Comparison of ENCODE assay signal across 11 cellular contexts in genomic region chr20:14829897-14830296, GRCh38.
DNase-seq lines count a peak whose midpoint lies in the region; ATAC-seq, FAIRE-seq and TF ChIP-seq lines count a peak whose summit lies in the region.
"Had no signal": no experiment of that assay in that cellular context is flagged by ENCODE, and none has a peak within 500 bp of the region (broad histone marks: within the 10 kb centered on the region; RNA-seq: fewer than 3 reads in every experiment).

No MANE protein-coding gene starts in this region.

- H3K4me1 Mint-ChIP-seq in HFFc6 (ENCODE audit: low read depth) = no peaks in the 10 kb centered on the region
- no peaks in the 10 kb centered on the region for H3K4me1 Mint-ChIP-seq in activated CD4-positive, alpha-beta memory T cell treated with anti-CD3 and anti-CD28 coated beads, Interleukin-2, amount 10 ng/mL, durations not matched to agents 7 days and 5 days

- FAIRE-seq in bronchial epithelial cell (lab: Jason Lieb, UNC) = no peak
- FAIRE-seq: D721Med had no signal

- H3K36me3 Mint-ChIP-seq in HFFc6 (ENCODE audit: low read depth) = no peaks in the 10 kb centered on the region
- H3K36me3 Mint-ChIP-seq in activated CD4-positive, alpha-beta memory T cell treated with anti-CD3 and anti-CD28 coated beads, Interleukin-2, amount 10 ng/mL, durations not matched to agents 7 days and 5 days (ENCODE audit: low read depth) = no peaks in the 10 kb centered on the region

- CTCF ChIA-PET in activated CD4-positive, alpha-beta memory T cell treated with anti-CD3 and anti-CD28 coated beads, Interleukin-2, amount 10 ng/mL, durations not matched to agents 7 days and 5 days (lab: Charles Lee) = no interaction called here

- TF ChIP-seq CTCF in bronchial epithelial cell (IDR thresholded peaks at IDR 0.05; ENCODE audit: insufficient read depth, low read length, severe bottlenecking) = no peak
- TF ChIP-seq CTCF in HFFc6 (IDR thresholded peaks at IDR 0.05) = no peak

- H3K27ac Mint-ChIP-seq in HFFc6 = no peak overlapping the region
- no peak overlapping the region for H3K27ac Mint-ChIP-seq in activated CD4-positive, alpha-beta memory T cell treated with anti-CD3 and anti-CD28 coated beads, Interleukin-2, amount 10 ng/mL, durations not matched to agents 7 days and 5 days

- H3K4me3 ChIP-seq in bronchial epithelial cell (ENCODE audit: low read depth, low read length) = no peak overlapping the region

- ATAC-seq in GM19035 (IDR thresholded peaks at IDR 0.05; ENCODE audit: unreplicated experiment) (peak; percentile 49), HG02678 (IDR thresholded peaks at IDR 0.05; ENCODE audit: unreplicated experiment) (peak; percentile 62), HG03565 (IDR thresholded peaks at IDR 0.05; ENCODE audit: unreplicated experiment) (peak; percentile 37)

- peaks cover 32% of the 10 kb centered on the region for H3K9me3 Mint-ChIP-seq in HFFc6
- H3K9me3 Mint-ChIP-seq in activated CD4-positive, alpha-beta memory T cell treated with anti-CD3 and anti-CD28 coated beads, Interleukin-2, amount 10 ng/mL, durations not matched to agents 7 days and 5 days = peaks cover 6% of the 10 kb centered on the region

- no peaks in the 10 kb centered on the region for H3K27me3 Mint-ChIP-seq in HFFc6 (ENCODE audit: insufficient read depth)
- no peaks in the 10 kb centered on the region for H3K27me3 Mint-ChIP-seq in activated CD4-positive, alpha-beta memory T cell treated with anti-CD3 and anti-CD28 coated beads, Interleukin-2, amount 10 ng/mL, durations not matched to agents 7 days and 5 days

- DNase-seq in bronchial epithelial cell (ENCODE audit: low read depth) (peak; percentile 8), hippocampal formation (lab: John Stamatoyannopoulos, UW) (no peak), HFFc6 (no peak)
- DNase-seq in stimulated activated naive CD4-positive, alpha-beta T cell treated with Interleukin-2 at 50 U/mL for 16 hours (lab: John Stamatoyannopoulos, UW) = no peak
- DNase-seq in activated CD4-positive, alpha-beta memory T cell treated with anti-CD3 and anti-CD28 coated beads, Interleukin-2, amount 10 ng/mL, durations not matched to agents 7 days and 5 days = no peak
- DNase-seq: activated CD8-positive, alpha-beta memory T cell treated with anti-CD3 and anti-CD28 coated beads, Interleukin-2, amount 50 U/mL, for 48 hours; stimulated activated CD4-positive, alpha-beta T cell treated with anti-CD3 and anti-CD28 coated beads, Interleukin-12 subunit alpha, Interleukin-12 subunit beta, amount 100 ng/mL, for 4 hours had no signal

- H3K36me3 ChIP-seq in bronchial epithelial cell (ENCODE audit: control insufficient read depth, insufficient read depth, low read length) = no peaks in the 10 kb centered on the region

- H3K4me3 Mint-ChIP-seq in HFFc6 = no peak overlapping the region
- H3K4me3 Mint-ChIP-seq in activated CD4-positive, alpha-beta memory T cell treated with anti-CD3 and anti-CD28 coated beads, Interleukin-2, amount 10 ng/mL, durations not matched to agents 7 days and 5 days = no peak overlapping the region

- POLR2A ChIA-PET in activated CD4-positive, alpha-beta memory T cell treated with anti-CD3 and anti-CD28 coated beads, Interleukin-2, amount 10 ng/mL, durations not matched to agents 7 days and 5 days (lab: Charles Lee) = no interaction called here

- H3K27me3 ChIP-seq in bronchial epithelial cell (ENCODE audit: control insufficient read depth, insufficient read depth, low read length) = no peaks in the 10 kb centered on the region
